In genomic region chr11:114163231-114163631, GRCh38 we compare ENCODE assay signal across 11 cellular contexts.
A peak's percentile ranks its signal among the peaks of the same experiment; 100 is the strongest.
DNase-seq lines count a peak whose midpoint lies in the region; ATAC-seq, FAIRE-seq and TF ChIP-seq lines count a peak whose summit lies in the region.
"Had no signal": no experiment of that assay in that cellular context is flagged by ENCODE, and none has a peak within 500 bp of the region (broad histone marks: within the 10 kb centered on the region; RNA-seq: fewer than 3 reads in every experiment).

No MANE protein-coding gene starts in this region.

- TF ChIP-seq CTCF in epithelial cell of proximal tubule (conservative IDR thresholded peaks at IDR 0.05; ENCODE audit: low read depth, low read length) (no peak), pancreas (IDR thresholded peaks at IDR 0.05) (no peak)

- ATAC-seq in pancreas = peak in 2 of 4 donors; percentile 6 to 8
- ATAC-seq in GM19395 (IDR thresholded peaks at IDR 0.05; ENCODE audit: unreplicated experiment) = no peak
- no peak for ATAC-seq in HG03378 (IDR thresholded peaks at IDR 0.05; ENCODE audit: unreplicated experiment)
- ATAC-seq: K562 had no signal

- H3K27ac ChIP-seq in ACC112 (ENCODE audit: low read depth, low read length) (peak overlapping the region; percentile 96), pancreas (peak overlapping the region; percentile 85 to 94 (median 90)), SJCRH30 (no peak overlapping the region)

- no peak for FAIRE-seq in pancreas (lab: Jason Lieb, UNC)
- FAIRE-seq: K562 had no signal

- 0 out of 2 replicates have a peak, but pooled peaks cover 9% of the 10 kb centered on the region for H3K36me3 ChIP-seq in ACC112 (ENCODE audit: insufficient read depth, low read length)
- H3K36me3 ChIP-seq in pancreas = peaks cover 0 to 4% (median 0%) of the 10 kb centered on the region in 3 donors
- H3K36me3 ChIP-seq in SJCRH30 = no peaks in the 10 kb centered on the region

- H3K4me1 ChIP-seq in ACC112 (ENCODE audit: control insufficient read depth, insufficient read depth, low read length, unreplicated experiment) = peaks cover 91% of the 10 kb centered on the region
- peaks cover 74 to 89% (median 88%) of the 10 kb centered on the region in 3 donors for H3K4me1 ChIP-seq in pancreas
- peaks cover 14% of the 10 kb centered on the region; the same call in 1 of the 2 replicates for H3K4me1 ChIP-seq in SJCRH30

- H3K79me2 ChIP-seq in ACC112 (ENCODE audit: control insufficient read depth, insufficient read depth, low read length, unreplicated experiment) = peaks cover 61% of the 10 kb centered on the region

- DNase-seq in NCI-H69 (lab: John Stamatoyannopoulos, UW) (peak; percentile 64), epithelial cell of proximal tubule (ENCODE audit: low read depth) (peak; percentile 68), pancreas (no peak), NCI-H82 (lab: John Stamatoyannopoulos, UW) (no peak), SJCRH30 (no peak)
- DNase-seq: activated naive CD8-positive, alpha-beta T cell treated with anti-CD3 and anti-CD28 coated beads, Interleukin-2, amount 10 ng/mL, durations not matched to agents 7 days and 5 days; stimulated activated CD8-positive, alpha-beta memory T cell treated with anti-CD3 and anti-CD28 coated beads, Interleukin-4, amount 100 ng/mL, for 48 hours had no signal

- WGBS in pancreas, 2 donors = 45 to 52% methylated on average over 7 of the region's 7 CpGs

- H2AFZ ChIP-seq in ACC112 (ENCODE audit: low read length, unreplicated experiment) = no peak overlapping the region

- no peaks in the 10 kb centered on the region for H3K9me3 ChIP-seq in pancreas
- H3K9me3 ChIP-seq in SJCRH30 (replicated peaks) = no peaks in the 10 kb centered on the region

- H3K4me3 ChIP-seq in ACC112 (ENCODE audit: low read depth, low read length) (peak overlapping the region; percentile 53), epithelial cell of proximal tubule (ENCODE audit: low read depth, low read length) (peak overlapping the region; percentile 30), pancreas (peak overlapping the region in 1 of 4 donors; percentile 12), SJCRH30 (no peak overlapping the region)
- H3K4me3 ChIP-seq: K562 had no signal

- intact Hi-C loops in pancreas (cut with DNase I) = no loop called here

- no peaks in the 10 kb centered on the region for H3K27me3 ChIP-seq in ACC112 (ENCODE audit: insufficient read depth, low read length)
- no peaks in the 10 kb centered on the region for H3K27me3 ChIP-seq in pancreas
- no peaks in the 10 kb centered on the region for H3K27me3 ChIP-seq in SJCRH30

Comparison
In these comparisons a context has a peak if more than half of its experiments do, and no peak if none do; other contexts are left out.
1. DNase-seq: peak in NCI-H69 (single experiment) and epithelial cell of proximal tubule (single experiment); none in pancreas (0 of 6), NCI-H82 (single experiment) and SJCRH30 (0 of 2).